In the genomic region with DNA sequence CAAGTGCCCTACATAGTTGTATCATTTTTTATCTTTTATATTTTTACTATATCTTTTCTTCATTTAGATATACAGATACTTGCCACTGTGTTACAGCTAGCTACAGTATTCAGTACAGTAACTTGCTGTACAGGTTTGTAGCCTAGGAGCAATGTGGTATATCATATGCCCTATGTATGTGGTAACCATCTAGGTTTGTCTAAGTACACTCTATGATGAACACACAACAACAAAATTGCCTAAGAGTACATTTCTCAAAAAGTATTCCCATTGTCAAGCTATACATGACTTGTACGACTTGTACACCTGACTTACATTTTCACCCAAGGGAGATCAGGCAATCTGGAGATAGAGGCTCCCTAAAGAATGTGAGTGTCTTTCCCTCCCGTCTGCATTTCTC, we compare ENCODE assay signal across 17 cellular contexts. TPM values are rescaled to one million over a fixed set of nuclear protein-coding genes. Genes with fewer than 3 reads are reported as not detected.
DNase-seq lines count a peak whose midpoint lies in the region; ATAC-seq and TF ChIP-seq lines count a peak whose summit lies in the region.
"Had no signal": no experiment of that assay in that cellular context is flagged by ENCODE, and none has a peak within 500 bp of the region (broad histone marks: within the 10 kb centered on the region; RNA-seq: fewer than 3 reads in every experiment).

No MANE protein-coding gene starts in this region.

- DNase-seq in CD4-positive, CD25-positive, alpha-beta regulatory T cell, result no peak
- DNase-seq in DND-41, result no peak
- no peak for DNase-seq in T-helper 17 cell
- no peak for DNase-seq in naive thymus-derived CD4-positive, alpha-beta T cell
- no peak for DNase-seq in KG1 (lab: John Stamatoyannopoulos, UW)
- DNase-seq: DMS79; GOT3; MM.1S; NCI-H1105 treated with DMSO at 0.1 percent for 48 hours; NCI-H187; NCI-H345; NK-92 treated with Interleukin-12 subunit alpha and Interleukin-12 subunit beta, amount 100 ng/mL, for 24 hours; PC-3; SJCRH30 had no signal

- H3K27me3 ChIP-seq in CD4-positive, CD25-positive, alpha-beta regulatory T cell (ENCODE audit: control insufficient read depth, insufficient read depth, low read length), result no peaks in the 10 kb centered on the region
- H3K27me3 ChIP-seq in DND-41 (ENCODE audit: insufficient read depth, low read length, poor library complexity), result no peaks in the 10 kb centered on the region
- no peaks in the 10 kb centered on the region for H3K27me3 ChIP-seq in naive thymus-derived CD4-positive, alpha-beta T cell (ENCODE audit: control insufficient read depth in 2 of 2, insufficient read depth in 2 of 2, low read length in 2 of 2)
- H3K27me3 ChIP-seq: SJCRH30 had no signal

- H3K36me3 Mint-ChIP-seq in CD4-positive, CD25-positive, alpha-beta regulatory T cell, result peaks cover 16% of the 10 kb centered on the region
- H3K36me3 Mint-ChIP-seq in T-helper 17 cell (ENCODE audit: low read depth), result peaks cover 3% of the 10 kb centered on the region
- peaks cover 0 to 25% (median 2%) of the 10 kb centered on the region in 5 donors for H3K36me3 Mint-ChIP-seq in naive thymus-derived CD4-positive, alpha-beta T cell

- no peaks in the 10 kb centered on the region for H3K9me3 ChIP-seq in CD4-positive, CD25-positive, alpha-beta regulatory T cell (ENCODE audit: control insufficient read depth in 2 of 2, low read length in 2 of 2)
- no peaks in the 10 kb centered on the region for H3K9me3 ChIP-seq in DND-41 (ENCODE audit: insufficient read depth, low read length, severe bottlenecking)
- H3K9me3 ChIP-seq in T-helper 17 cell (ENCODE audit: control insufficient read depth, low read length, poor library complexity, severe bottlenecking), result no peaks in the 10 kb centered on the region
- H3K9me3 ChIP-seq in naive thymus-derived CD4-positive, alpha-beta T cell (ENCODE audit: control insufficient read depth in 2 of 3, low read length in 3 of 3), result no peaks in the 10 kb centered on the region
- H3K9me3 ChIP-seq: SJCRH30 had no signal

- H3K27me3 Mint-ChIP-seq in CD4-positive, CD25-positive, alpha-beta regulatory T cell, result no peaks in the 10 kb centered on the region
- no peaks in the 10 kb centered on the region for H3K27me3 Mint-ChIP-seq in T-helper 17 cell
- no peaks in the 10 kb centered on the region for H3K27me3 Mint-ChIP-seq in naive thymus-derived CD4-positive, alpha-beta T cell

- POLR2A ChIA-PET in naive thymus-derived CD4-positive, alpha-beta T cell (lab: Charles Lee), result interaction anchor here (0.8 to 7.8 kb wide), 6 partner anchors 8 to 38 kb away, joined by 3 to 126 read pairs (median 4); a partner anchor contains a TSS

- H3K4me2 ChIP-seq in DND-41 (ENCODE audit: insufficient read depth, low read length), result peak overlapping the region; percentile 37; the same call in 1 of the 2 replicates
- H3K4me2 ChIP-seq: KMS-11 had no signal

- peaks cover 100% of the 10 kb centered on the region for H3K4me1 ChIP-seq in CD4-positive, CD25-positive, alpha-beta regulatory T cell (ENCODE audit: control insufficient read depth, insufficient read depth, low read length, poor library complexity, severe bottlenecking)
- peaks cover 89% of the 10 kb centered on the region for H3K4me1 ChIP-seq in DND-41 (ENCODE audit: insufficient read depth, low read length)
- H3K4me1 ChIP-seq in naive thymus-derived CD4-positive, alpha-beta T cell (ENCODE audit: control insufficient read depth in 2 of 2, insufficient read depth in 2 of 2, low read length in 2 of 2), result peaks cover 55 to 76% of the 10 kb centered on the region in 2 donors

- H3K27ac ChIP-seq in CD4-positive, CD25-positive, alpha-beta regulatory T cell (ENCODE audit: insufficient read depth, low read length, poor library complexity, severe bottlenecking), result no peak overlapping the region
- H3K27ac ChIP-seq in DND-41 (ENCODE audit: low read length), result peak overlapping the region; percentile 31; the same call in 1 of the 2 replicates
- no peak overlapping the region for H3K27ac ChIP-seq in naive thymus-derived CD4-positive, alpha-beta T cell (ENCODE audit: low read depth, low read length)
- H3K27ac ChIP-seq: KMS-11, SJCRH30 had no signal

- ATAC-seq in CD4-positive, CD25-positive, alpha-beta regulatory T cell (ENCODE audit: low read depth in 2 of 2), result no peak
- ATAC-seq in DND-41 (ENCODE audit: insufficient read depth, low read depth), result no peak
- no peak for ATAC-seq in T-helper 17 cell
- ATAC-seq in naive thymus-derived CD4-positive, alpha-beta T cell, result no peak
- no peak for ATAC-seq in GM19351 (IDR thresholded peaks at IDR 0.05; ENCODE audit: unreplicated experiment)
- ATAC-seq in GM18858 (IDR thresholded peaks at IDR 0.05; ENCODE audit: unreplicated experiment), result no peak
- ATAC-seq: PC-3 had no signal

- H3K9ac ChIP-seq in DND-41 (ENCODE audit: low read depth, low read length), result no peak overlapping the region
- H3K9ac ChIP-seq: KMS-11 had no signal

- peak overlapping the region; percentile 70 for H3K4me3 ChIP-seq in CD4-positive, CD25-positive, alpha-beta regulatory T cell (ENCODE audit: low read depth, low read length)
- H3K4me3 ChIP-seq in DND-41 (ENCODE audit: low read depth in 1 of 2, low read length in 2 of 2), result 0 out of 4 replicates have a peak overlapping the region, but pooled peaks of 1 of the 2 experiments have one; percentile 8
- H3K4me3 ChIP-seq in naive thymus-derived CD4-positive, alpha-beta T cell (ENCODE audit: low read length), result no peak overlapping the region
- H3K4me3 ChIP-seq: SJCRH30 had no signal

- intact Hi-C loops in naive thymus-derived CD4-positive, alpha-beta T cell (cut with micrococcal nuclease), result loop anchor here (10.0 kb wide), 2 partner anchors 454 to 1036 kb away; a partner anchor contains a TSS

- H3K36me3 ChIP-seq in CD4-positive, CD25-positive, alpha-beta regulatory T cell (ENCODE audit: control insufficient read depth, insufficient read depth, low read length), result no peaks in the 10 kb centered on the region
- peaks cover 47% of the 10 kb centered on the region for H3K36me3 ChIP-seq in DND-41 (ENCODE audit: insufficient read depth, low read length)
- H3K36me3 ChIP-seq in naive thymus-derived CD4-positive, alpha-beta T cell (ENCODE audit: control insufficient read depth in 2 of 3, insufficient read depth in 3 of 3, low read length in 3 of 3), result no peaks in the 10 kb centered on the region
- H3K36me3 ChIP-seq: SJCRH30 had no signal

- H4K20me1 ChIP-seq in DND-41 (ENCODE audit: insufficient read depth, low read length), result peaks cover 97% of the 10 kb centered on the region

- peak overlapping the region; percentile 18 to 97 (median 56) for H3K4me3 Mint-ChIP-seq in CD4-positive, CD25-positive, alpha-beta regulatory T cell
- H3K4me3 Mint-ChIP-seq in T-helper 17 cell, result peak overlapping the region; percentile 8
- no peak overlapping the region for H3K4me3 Mint-ChIP-seq in naive thymus-derived CD4-positive, alpha-beta T cell

- peaks cover 100% of the 10 kb centered on the region for H3K79me2 ChIP-seq in DND-41 (ENCODE audit: insufficient read depth, low read length)

- TF ChIP-seq CTCF in DND-41 (IDR thresholded peaks at IDR 0.05; ENCODE audit: borderline replicate concordance, extremely low read depth, low read length, poor library complexity, severe bottlenecking), result no peak

- H3K27ac Mint-ChIP-seq in CD4-positive, CD25-positive, alpha-beta regulatory T cell, result peak overlapping the region; percentile 70 to 78 (median 76)
- H3K27ac Mint-ChIP-seq in T-helper 17 cell, result no peak overlapping the region
- peak overlapping the region in 6 of 9 donors; percentile 8 to 92 (median 50) for H3K27ac Mint-ChIP-seq in naive thymus-derived CD4-positive, alpha-beta T cell

- CTCF ChIA-PET in naive thymus-derived CD4-positive, alpha-beta T cell (lab: Charles Lee), result no interaction called here

- H3K4me1 Mint-ChIP-seq in CD4-positive, CD25-positive, alpha-beta regulatory T cell, result peaks cover 65 to 94% (median 86%) of the 10 kb centered on the region in 4 donors
- peaks cover 88% of the 10 kb centered on the region for H3K4me1 Mint-ChIP-seq in T-helper 17 cell
- H3K4me1 Mint-ChIP-seq in naive thymus-derived CD4-positive, alpha-beta T cell, result peaks cover 61 to 96% (median 91%) of the 10 kb centered on the region in 7 donors

- H3K9me3 Mint-ChIP-seq in CD4-positive, CD25-positive, alpha-beta regulatory T cell, result no peaks in the 10 kb centered on the region
- H3K9me3 Mint-ChIP-seq in naive thymus-derived CD4-positive, alpha-beta T cell, result peaks cover 0 to 3% (median 0%) of the 10 kb centered on the region in 11 donors

- H2AFZ ChIP-seq in DND-41 (ENCODE audit: low read depth, low read length), result no peak overlapping the region

RNA-seq across cellular contexts. Expression of a gene that starts 8.2 kb away (rescaled TPM):
- 201 TPM for total RNA-seq in CD4-positive, CD25-positive, alpha-beta regulatory T cell
- 100 to 1,000 TPM; 139 to 175 (median 154) TPM for polyA plus RNA-seq in CD4-positive, CD25-positive, alpha-beta regulatory T cell
- 100 to 1,000 TPM; 121 to 147 TPM for total RNA-seq in T-helper 17 cell
- total RNA-seq in naive thymus-derived CD4-positive, alpha-beta T cell, result 100 to 1,000 TPM in 1 of 5 experiments, 10 to 100 TPM in 4; 49.7 to 124 (median 71.3) TPM
- 10 to 100 TPM; 40.9 to 52.5 TPM for polyA plus RNA-seq in naive thymus-derived CD4-positive, alpha-beta T cell

Comparison
In these comparisons a context has a peak if more than half of its experiments do, and no peak if none do; other contexts are left out.
1. H3K4me3 Mint-ChIP-seq: peak in CD4-positive, CD25-positive, alpha-beta regulatory T cell (4 of 4) and T-helper 17 cell (single experiment); none in naive thymus-derived CD4-positive, alpha-beta T cell (0 of 10).